Comparison of ENCODE assay signal across 8 cellular contexts in genomic region chr1:186374313-186375151, GRCh38. TPM values are rescaled to one million over a fixed set of nuclear protein-coding genes. Genes with fewer than 3 reads are reported as not detected.
A peak's percentile ranks its signal among the peaks of the same experiment; 100 is the strongest.
DNase-seq lines count a peak whose midpoint lies in the region; ATAC-seq and TF ChIP-seq lines count a peak whose summit lies in the region.

No MANE protein-coding gene starts in this region.

- H3K36me3 ChIP-seq in muscle layer of colon (ENCODE audit: insufficient read depth, low read length) (peaks cover 23% of the 10 kb centered on the region), tibial artery (peaks cover 24 to 25% (median 25%) of the 10 kb centered on the region in 3 donors)

- H3K4me1 ChIP-seq in muscle layer of colon (ENCODE audit: insufficient read depth, low read length) (peaks cover 26% of the 10 kb centered on the region), tibial artery (peaks cover 0 to 52% (median 14%) of the 10 kb centered on the region in 4 donors)

- POLR2A ChIA-PET in WTC11 (lab: Charles Lee) = interaction anchor here (0.6 to 0.9 kb wide), 4 partner anchors 11 to 32 kb away, joined by 3 to 8 read pairs (median 3); no protein-coding TSS in a partner anchor

- DNase-seq in AG08395 (ENCODE audit: low spot score) (peak; percentile 21), GM13976 (ENCODE audit: low spot score) (peak; percentile 45), NCI-H146 (lab: John Stamatoyannopoulos, UW) (peak; percentile 45), WTC11 (ENCODE audit: low spot score) (no peak), endothelial cell (ENCODE audit: low spot score) (peak; percentile 5), tibial artery (no peak)

- H3K4me1 Mint-ChIP-seq in WTC11 = no peaks in the 10 kb centered on the region; the same call in 1 of the 2 replicates
- H3K4me1 Mint-ChIP-seq in endothelial cell (ENCODE audit: unreplicated experiment) = peaks cover 4% of the 10 kb centered on the region

- H3K36me3 Mint-ChIP-seq in WTC11 (peaks cover 30% of the 10 kb centered on the region), endothelial cell (ENCODE audit: low read depth, unreplicated experiment) (peaks cover 16% of the 10 kb centered on the region)

- peak overlapping the region; percentile 93 for H3K9ac ChIP-seq in muscle layer of colon (ENCODE audit: low read length)

- H3K9me3 ChIP-seq in muscle layer of colon (ENCODE audit: low read length) = no peaks in the 10 kb centered on the region
- no peaks in the 10 kb centered on the region for H3K9me3 ChIP-seq in tibial artery

- H3K27ac ChIP-seq in muscle layer of colon (ENCODE audit: low read depth, low read length) (peak overlapping the region; percentile 98), tibial artery (peak overlapping the region; percentile 93 to 95)

- intact Hi-C loops in tibial artery (cut with DNase I; ENCODE audit: low total_unique reads) = no loop called here

- CTCF ChIA-PET in WTC11 (lab: Charles Lee) = interaction anchor here (0.5 to 1.6 kb wide), 44 partner anchors 8 to 1449 kb away, joined by 3 to 31 read pairs (median 4); partner anchors contain the start of genes HMCN1, IVNS1ABP and PTGS2

- in situ Hi-C loops in GM13976 (cut with MboI; ENCODE audit: low sequenced_read_pairs, unreplicated experiment) = no loop called here

- H3K27me3 Mint-ChIP-seq in WTC11 (ENCODE audit: low read depth) (no peaks in the 10 kb centered on the region; the same call in 1 of the 2 replicates), endothelial cell (ENCODE audit: unreplicated experiment) (peaks cover 3% of the 10 kb centered on the region)

- H3K4me3 Mint-ChIP-seq in WTC11 = peak overlapping the region; percentile 97
- H3K4me3 Mint-ChIP-seq in endothelial cell (ENCODE audit: unreplicated experiment) = peak overlapping the region; percentile 100

- H3K27ac Mint-ChIP-seq in WTC11 (peak overlapping the region; percentile 100), endothelial cell (ENCODE audit: unreplicated experiment) (peak overlapping the region; percentile 98)

- H3K4me3 ChIP-seq in muscle layer of colon (ENCODE audit: low read depth in 1 of 2, low read length in 2 of 2) = peak overlapping the region; percentile 94 to 99
- peak overlapping the region; percentile 82 to 86 for H3K4me3 ChIP-seq in tibial artery

- H3K9me3 Mint-ChIP-seq in WTC11 = no peaks in the 10 kb centered on the region
- H3K9me3 Mint-ChIP-seq in endothelial cell (ENCODE audit: unreplicated experiment) = no peaks in the 10 kb centered on the region

- ATAC-seq in HG02840 (IDR thresholded peaks at IDR 0.05; ENCODE audit: low FRiP score, unreplicated experiment) = peak; percentile 19
- ATAC-seq in WTC11 = peak; percentile 2; the same call in 1 of the 2 replicates

- TF ChIP-seq CTCF in GM13976 (IDR thresholded peaks at IDR 0.05; ENCODE audit: borderline replicate concordance, control extremely low read depth, extremely low read depth, insufficient read depth, missing control alignments) = no peak
- no peak for TF ChIP-seq CTCF in WTC11 (IDR thresholded peaks at IDR 0.05)
- TF ChIP-seq CTCF in endothelial cell (IDR thresholded peaks at IDR 0.05; ENCODE audit: unreplicated experiment) = no peak
- TF ChIP-seq CTCF in tibial artery (IDR thresholded peaks at IDR 0.05) = no peak

- no peaks in the 10 kb centered on the region for H3K27me3 ChIP-seq in muscle layer of colon (ENCODE audit: control insufficient read depth in 1 of 2, insufficient read depth in 2 of 2, low read length in 2 of 2)
- H3K27me3 ChIP-seq in tibial artery = no peaks in the 10 kb centered on the region

TF ChIP-seq in WTC11, 78 proteins besides CTCF, POLR2A, EP300 and RAD21:
- TF ChIP-seq, protein P1, sequence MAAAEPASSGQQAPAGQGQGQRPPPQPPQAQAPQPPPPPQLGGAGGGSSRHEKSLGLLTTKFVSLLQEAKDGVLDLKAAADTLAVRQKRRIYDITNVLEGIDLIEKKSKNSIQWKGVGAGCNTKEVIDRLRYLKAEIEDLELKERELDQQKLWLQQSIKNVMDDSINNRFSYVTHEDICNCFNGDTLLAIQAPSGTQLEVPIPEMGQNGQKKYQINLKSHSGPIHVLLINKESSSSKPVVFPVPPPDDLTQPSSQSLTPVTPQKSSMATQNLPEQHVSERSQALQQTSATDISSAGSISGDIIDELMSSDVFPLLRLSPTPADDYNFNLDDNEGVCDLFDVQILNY (CRISPR knock-in tag; IDR thresholded peaks at IDR 0.05) = 0 out of 2 replicates have a peak, but pooled peaks have one; percentile 30
- TF ChIP-seq SP1 (CRISPR knock-in tag; conservative IDR thresholded peaks at IDR 0.05) (no peak), ZNF232 (CRISPR knock-in tag; IDR thresholded peaks at IDR 0.05) (peak; percentile 31; the same call in 1 of the 2 replicates), MYBL2 (CRISPR knock-in tag; IDR thresholded peaks at IDR 0.05) (0 out of 2 replicates have a peak, but pooled peaks have one; percentile 4), OVOL2 (CRISPR knock-in tag; IDR thresholded peaks at IDR 0.05; ENCODE audit: borderline replicate concordance) (no peak), FOXP1 (CRISPR knock-in tag; IDR thresholded peaks at IDR 0.05; ENCODE audit: borderline replicate concordance) (0 out of 2 replicates have a peak, but pooled peaks have one; percentile 18), PRRX2 (CRISPR knock-in tag; IDR thresholded peaks at IDR 0.05) (no peak)
- TF ChIP-seq, protein P2, sequence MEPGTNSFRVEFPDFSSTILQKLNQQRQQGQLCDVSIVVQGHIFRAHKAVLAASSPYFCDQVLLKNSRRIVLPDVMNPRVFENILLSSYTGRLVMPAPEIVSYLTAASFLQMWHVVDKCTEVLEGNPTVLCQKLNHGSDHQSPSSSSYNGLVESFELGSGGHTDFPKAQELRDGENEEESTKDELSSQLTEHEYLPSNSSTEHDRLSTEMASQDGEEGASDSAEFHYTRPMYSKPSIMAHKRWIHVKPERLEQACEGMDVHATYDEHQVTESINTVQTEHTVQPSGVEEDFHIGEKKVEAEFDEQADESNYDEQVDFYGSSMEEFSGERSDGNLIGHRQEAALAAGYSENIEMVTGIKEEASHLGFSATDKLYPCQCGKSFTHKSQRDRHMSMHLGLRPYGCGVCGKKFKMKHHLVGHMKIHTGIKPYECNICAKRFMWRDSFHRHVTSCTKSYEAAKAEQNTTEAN (CRISPR knock-in tag; IDR thresholded peaks at IDR 0.05) = 0 out of 2 replicates have a peak, but pooled peaks have one; percentile 15
TF ChIP-seq in WTC11: peak in this region for 5.

RNA-seq across cellular contexts. Expression of gene TPR, which starts 0.5 kb away (rescaled TPM):
- total RNA-seq in WTC11 (2021) (110 to 120 TPM (median 119 TPM) in 3 replicates), endothelial cell (ENCODE audit: unreplicated experiment) (153 TPM)

RNA-seq across cellular contexts. Expression of gene ODR4, which starts 1.1 kb away (rescaled TPM):
- total RNA-seq in WTC11 (2021) (14.1 to 14.5 TPM (median 14.3 TPM) in 3 replicates), endothelial cell (ENCODE audit: unreplicated experiment) (19.3 TPM)

Comparison
In these comparisons a context has a peak if more than half of its experiments do, and no peak if none do; other contexts are left out.
1. DNase-seq: peak in AG08395 (single experiment), GM13976 (single experiment), NCI-H146 (single experiment) and endothelial cell (single experiment); none in WTC11 (single experiment) and tibial artery (0 of 2).